In genomic region chr4:1130318-1131186, GRCh38 we compare ENCODE assay signal across 8 cellular contexts. TPM values are rescaled to one million over a fixed set of nuclear protein-coding genes. Genes with fewer than 3 reads are reported as not detected.
DNase-seq lines count a peak whose midpoint lies in the region; ATAC-seq, FAIRE-seq and TF ChIP-seq lines count a peak whose summit lies in the region.

No MANE protein-coding gene starts in this region.

- peak; percentile 76 for ATAC-seq in HG03108 (IDR thresholded peaks at IDR 0.05; ENCODE audit: unreplicated experiment)

- no peaks in the 10 kb centered on the region for H3K4me1 ChIP-seq in A673 (ENCODE audit: insufficient read depth, low read length, poor library complexity, severe bottlenecking)

- intact Hi-C loops in A673 (cut with micrococcal nuclease; ENCODE audit: unreplicated experiment): loop anchor here (1.0 to 2.0 kb wide), 2 partner anchors 138 to 222 kb away; no protein-coding TSS in a partner anchor

- no peaks in the 10 kb centered on the region for H3K9me3 ChIP-seq in A673 (ENCODE audit: low read depth, low read length, poor library complexity, severe bottlenecking)

- no TSS peak for BruUV-seq in A673 (replicated peaks; lab: Mats Ljungman, UMichigan)

- no peak overlapping the region for H3K4me3 ChIP-seq in A673 (ENCODE audit: low read depth, low read length, poor library complexity, severe bottlenecking)

- CTCF ChIA-PET in A673 (lab: Charles Lee): interaction anchor here (0.6 kb wide), 2 partner anchors 138 to 216 kb away, joined by 3 to 4 read pairs; no protein-coding TSS in a partner anchor

- DNase-seq in A673 (ENCODE audit: low spot score) (peak; percentile 82), NCI-H82 treated with DMSO at 0.1 percent for 48 hours (lab: John Stamatoyannopoulos, UW; ENCODE audit: unreplicated experiment) (peak; percentile 0), mucosa of gallbladder (ENCODE audit: low spot score) (peak; percentile 64)
- DNase-seq in activated CD8-positive, alpha-beta memory T cell treated with anti-CD3 and anti-CD28 coated beads for 24 hours: peak; percentile 90
- DNase-seq in stimulated activated CD8-positive, alpha-beta memory T cell treated with anti-CD3 and anti-CD28 coated beads, Interleukin-4, amount 100 ng/mL, for 48 hours: peak; percentile 85

- H3K27ac ChIP-seq in A673 (ENCODE audit: low read depth, low read length, poor library complexity, severe bottlenecking): no peak overlapping the region

- no peaks in the 10 kb centered on the region for H3K36me3 ChIP-seq in A673 (ENCODE audit: insufficient read depth, low read length, poor library complexity, severe bottlenecking)

- H3K27me3 ChIP-seq in A673 (replicated peaks; ENCODE audit: insufficient read depth, low read depth, low read length, poor library complexity): peaks cover 15% of the 10 kb centered on the region

- TF ChIP-seq CTCF in A673 (conservative IDR thresholded peaks at IDR 0.05; ENCODE audit: low read depth, low read length) (peak; percentile 99), GM12874 (IDR thresholded peaks at IDR 0.05; ENCODE audit: insufficient read depth, low read depth, low read length) (peak; percentile 98)

- POLR2A ChIA-PET in A673 (lab: Charles Lee; ENCODE audit: low non-redundant PET): no interaction called here

- peak; percentile 21 for FAIRE-seq in endometrium (lab: Jason Lieb, UNC)

RNA-seq across cellular contexts. Expression of gene RNF212, which starts 17.2 kb away (rescaled TPM):
- 2.4 and 2.8 TPM in 2 replicates for total RNA-seq in A673 (2021)
- 5.8 TPM for total RNA-seq in mucosa of gallbladder

RNA-seq across cellular contexts. Expression of gene SPON2, which starts 41.8 kb away (rescaled TPM):
- total RNA-seq in A673 (2021): 2.3 and 4.8 TPM in 2 replicates
- 52.0 TPM for total RNA-seq in mucosa of gallbladder

Comparison
In these comparisons a context has a peak if more than half of its experiments do, and no peak if none do; other contexts are left out.
1. DNase-seq: peak in every context shown above with its lines; median percentile 90 in activated CD8-positive, alpha-beta memory T cell treated with anti-CD3 and anti-CD28 coated beads for 24 hours; 85 in stimulated activated CD8-positive, alpha-beta memory T cell treated with anti-CD3 and anti-CD28 coated beads, Interleukin-4, amount 100 ng/mL, for 48 hours; 82 in A673; 64 in mucosa of gallbladder; 0 in NCI-H82 treated with DMSO at 0.1 percent for 48 hours.